Comparison of ENCODE assay signal across 1 cellular context in genomic region chr2:45275235-45275805, GRCh38.
TF ChIP-seq lines count a peak whose summit lies in the region.

No MANE protein-coding gene starts in this region.

TF ChIP-seq in HepG2, 621 proteins besides CTCF, POLR2A, EP300 and RAD21 (continued from another document and continues in another):
- TF ChIP-seq, protein P1, sequence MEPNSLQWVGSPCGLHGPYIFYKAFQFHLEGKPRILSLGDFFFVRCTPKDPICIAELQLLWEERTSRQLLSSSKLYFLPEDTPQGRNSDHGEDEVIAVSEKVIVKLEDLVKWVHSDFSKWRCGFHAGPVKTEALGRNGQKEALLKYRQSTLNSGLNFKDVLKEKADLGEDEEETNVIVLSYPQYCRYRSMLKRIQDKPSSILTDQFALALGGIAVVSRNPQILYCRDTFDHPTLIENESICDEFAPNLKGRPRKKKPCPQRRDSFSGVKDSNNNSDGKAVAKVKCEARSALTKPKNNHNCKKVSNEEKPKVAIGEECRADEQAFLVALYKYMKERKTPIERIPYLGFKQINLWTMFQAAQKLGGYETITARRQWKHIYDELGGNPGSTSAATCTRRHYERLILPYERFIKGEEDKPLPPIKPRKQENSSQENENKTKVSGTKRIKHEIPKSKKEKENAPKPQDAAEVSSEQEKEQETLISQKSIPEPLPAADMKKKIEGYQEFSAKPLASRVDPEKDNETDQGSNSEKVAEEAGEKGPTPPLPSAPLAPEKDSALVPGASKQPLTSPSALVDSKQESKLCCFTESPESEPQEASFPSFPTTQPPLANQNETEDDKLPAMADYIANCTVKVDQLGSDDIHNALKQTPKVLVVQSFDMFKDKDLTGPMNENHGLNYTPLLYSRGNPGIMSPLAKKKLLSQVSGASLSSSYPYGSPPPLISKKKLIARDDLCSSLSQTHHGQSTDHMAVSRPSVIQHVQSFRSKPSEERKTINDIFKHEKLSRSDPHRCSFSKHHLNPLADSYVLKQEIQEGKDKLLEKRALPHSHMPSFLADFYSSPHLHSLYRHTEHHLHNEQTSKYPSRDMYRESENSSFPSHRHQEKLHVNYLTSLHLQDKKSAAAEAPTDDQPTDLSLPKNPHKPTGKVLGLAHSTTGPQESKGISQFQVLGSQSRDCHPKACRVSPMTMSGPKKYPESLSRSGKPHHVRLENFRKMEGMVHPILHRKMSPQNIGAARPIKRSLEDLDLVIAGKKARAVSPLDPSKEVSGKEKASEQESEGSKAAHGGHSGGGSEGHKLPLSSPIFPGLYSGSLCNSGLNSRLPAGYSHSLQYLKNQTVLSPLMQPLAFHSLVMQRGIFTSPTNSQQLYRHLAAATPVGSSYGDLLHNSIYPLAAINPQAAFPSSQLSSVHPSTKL (CRISPR knock-in tag; IDR thresholded peaks at IDR 0.05): 0 out of 2 replicates have a peak, but pooled peaks have one; percentile 31
- TF ChIP-seq TFAP4 (IDR thresholded peaks at IDR 0.05; ENCODE audit: borderline replicate concordance, low read depth) (no peak), TGIF2 (CRISPR knock-in tag; IDR thresholded peaks at IDR 0.05) (0 out of 2 replicates have a peak, but pooled peaks have one; percentile 23), HMG20A (CRISPR knock-in tag; IDR thresholded peaks at IDR 0.05; ENCODE audit: borderline replicate concordance) (peak; percentile 12; the same call in 1 of the 2 replicates), ARID3A (IDR thresholded peaks at IDR 0.05; ENCODE audit: low read depth, low read length) (peak; percentile 43; the same call in 1 of the 2 replicates), TOPORS (CRISPR knock-in tag; IDR thresholded peaks at IDR 0.05) (no peak), ZNF891 (CRISPR knock-in tag; IDR thresholded peaks at IDR 0.05) (no peak), KLF6 (CRISPR knock-in tag; IDR thresholded peaks at IDR 0.05) (peak; percentile 21; the same call in 1 of the 2 replicates), ZNF644 (CRISPR knock-in tag; IDR thresholded peaks at IDR 0.05; ENCODE audit: low read depth) (peak; percentile 33; the same call in 1 of the 2 replicates), SMYD3 (CRISPR knock-in tag; IDR thresholded peaks at IDR 0.05) (0 out of 2 replicates have a peak, but pooled peaks have one; percentile 50), SNAPC5 (CRISPR knock-in tag; IDR thresholded peaks at IDR 0.05; ENCODE audit: borderline replicate concordance) (no peak), RXRB (CRISPR knock-in tag; IDR thresholded peaks at IDR 0.05; ENCODE audit: borderline replicate concordance) (0 out of 2 replicates have a peak, but pooled peaks have one; percentile 29), JUNB (CRISPR knock-in tag; IDR thresholded peaks at IDR 0.05; ENCODE audit: borderline replicate concordance) (peak; percentile 69; the same call in 1 of the 2 replicates), MAF1 (CRISPR knock-in tag; IDR thresholded peaks at IDR 0.05; ENCODE audit: borderline replicate concordance) (no peak), ZFP36L1 (CRISPR knock-in tag; IDR thresholded peaks at IDR 0.05) (0 out of 2 replicates have a peak, but pooled peaks have one; percentile 53), ZNF670 (CRISPR knock-in tag; IDR thresholded peaks at IDR 0.05; ENCODE audit: borderline replicate concordance) (no peak), MAZ (IDR thresholded peaks at IDR 0.05; ENCODE audit: borderline replicate concordance, low read depth, low read length) (no peak), MAZ (CRISPR knock-in tag; IDR thresholded peaks at IDR 0.05; ENCODE audit: low read depth) (no peak), CREB1 (IDR thresholded peaks at IDR 0.05) (0 out of 2 replicates have a peak, but pooled peaks have one; percentile 36), CREB1 (CRISPR knock-in tag; IDR thresholded peaks at IDR 0.05) (peak; percentile 31; the same call in 1 of the 2 replicates), FOXA3 (CRISPR knock-in tag; IDR thresholded peaks at IDR 0.05) (no peak), CCDC6 (CRISPR knock-in tag; IDR thresholded peaks at IDR 0.05) (0 out of 2 replicates have a peak, but pooled peaks have one; percentile 1), MTERF4 (CRISPR knock-in tag; IDR thresholded peaks at IDR 0.05) (no peak), ZNF703 (CRISPR knock-in tag; IDR thresholded peaks at IDR 0.05; ENCODE audit: borderline replicate concordance) (no peak), KDM5A (IDR thresholded peaks at IDR 0.05; ENCODE audit: borderline replicate concordance, low read length) (no peak), SOX6 (IDR thresholded peaks at IDR 0.05) (no peak), SOX6 (CRISPR knock-in tag; IDR thresholded peaks at IDR 0.05) (0 out of 2 replicates have a peak, but pooled peaks have one; percentile 30), RARA (CRISPR knock-in tag; IDR thresholded peaks at IDR 0.05) (peak; percentile 26; the same call in 1 of the 2 replicates), JUND (CRISPR knock-in tag; IDR thresholded peaks at IDR 0.05) (peak; percentile 95)
- TF ChIP-seq, protein P2, sequence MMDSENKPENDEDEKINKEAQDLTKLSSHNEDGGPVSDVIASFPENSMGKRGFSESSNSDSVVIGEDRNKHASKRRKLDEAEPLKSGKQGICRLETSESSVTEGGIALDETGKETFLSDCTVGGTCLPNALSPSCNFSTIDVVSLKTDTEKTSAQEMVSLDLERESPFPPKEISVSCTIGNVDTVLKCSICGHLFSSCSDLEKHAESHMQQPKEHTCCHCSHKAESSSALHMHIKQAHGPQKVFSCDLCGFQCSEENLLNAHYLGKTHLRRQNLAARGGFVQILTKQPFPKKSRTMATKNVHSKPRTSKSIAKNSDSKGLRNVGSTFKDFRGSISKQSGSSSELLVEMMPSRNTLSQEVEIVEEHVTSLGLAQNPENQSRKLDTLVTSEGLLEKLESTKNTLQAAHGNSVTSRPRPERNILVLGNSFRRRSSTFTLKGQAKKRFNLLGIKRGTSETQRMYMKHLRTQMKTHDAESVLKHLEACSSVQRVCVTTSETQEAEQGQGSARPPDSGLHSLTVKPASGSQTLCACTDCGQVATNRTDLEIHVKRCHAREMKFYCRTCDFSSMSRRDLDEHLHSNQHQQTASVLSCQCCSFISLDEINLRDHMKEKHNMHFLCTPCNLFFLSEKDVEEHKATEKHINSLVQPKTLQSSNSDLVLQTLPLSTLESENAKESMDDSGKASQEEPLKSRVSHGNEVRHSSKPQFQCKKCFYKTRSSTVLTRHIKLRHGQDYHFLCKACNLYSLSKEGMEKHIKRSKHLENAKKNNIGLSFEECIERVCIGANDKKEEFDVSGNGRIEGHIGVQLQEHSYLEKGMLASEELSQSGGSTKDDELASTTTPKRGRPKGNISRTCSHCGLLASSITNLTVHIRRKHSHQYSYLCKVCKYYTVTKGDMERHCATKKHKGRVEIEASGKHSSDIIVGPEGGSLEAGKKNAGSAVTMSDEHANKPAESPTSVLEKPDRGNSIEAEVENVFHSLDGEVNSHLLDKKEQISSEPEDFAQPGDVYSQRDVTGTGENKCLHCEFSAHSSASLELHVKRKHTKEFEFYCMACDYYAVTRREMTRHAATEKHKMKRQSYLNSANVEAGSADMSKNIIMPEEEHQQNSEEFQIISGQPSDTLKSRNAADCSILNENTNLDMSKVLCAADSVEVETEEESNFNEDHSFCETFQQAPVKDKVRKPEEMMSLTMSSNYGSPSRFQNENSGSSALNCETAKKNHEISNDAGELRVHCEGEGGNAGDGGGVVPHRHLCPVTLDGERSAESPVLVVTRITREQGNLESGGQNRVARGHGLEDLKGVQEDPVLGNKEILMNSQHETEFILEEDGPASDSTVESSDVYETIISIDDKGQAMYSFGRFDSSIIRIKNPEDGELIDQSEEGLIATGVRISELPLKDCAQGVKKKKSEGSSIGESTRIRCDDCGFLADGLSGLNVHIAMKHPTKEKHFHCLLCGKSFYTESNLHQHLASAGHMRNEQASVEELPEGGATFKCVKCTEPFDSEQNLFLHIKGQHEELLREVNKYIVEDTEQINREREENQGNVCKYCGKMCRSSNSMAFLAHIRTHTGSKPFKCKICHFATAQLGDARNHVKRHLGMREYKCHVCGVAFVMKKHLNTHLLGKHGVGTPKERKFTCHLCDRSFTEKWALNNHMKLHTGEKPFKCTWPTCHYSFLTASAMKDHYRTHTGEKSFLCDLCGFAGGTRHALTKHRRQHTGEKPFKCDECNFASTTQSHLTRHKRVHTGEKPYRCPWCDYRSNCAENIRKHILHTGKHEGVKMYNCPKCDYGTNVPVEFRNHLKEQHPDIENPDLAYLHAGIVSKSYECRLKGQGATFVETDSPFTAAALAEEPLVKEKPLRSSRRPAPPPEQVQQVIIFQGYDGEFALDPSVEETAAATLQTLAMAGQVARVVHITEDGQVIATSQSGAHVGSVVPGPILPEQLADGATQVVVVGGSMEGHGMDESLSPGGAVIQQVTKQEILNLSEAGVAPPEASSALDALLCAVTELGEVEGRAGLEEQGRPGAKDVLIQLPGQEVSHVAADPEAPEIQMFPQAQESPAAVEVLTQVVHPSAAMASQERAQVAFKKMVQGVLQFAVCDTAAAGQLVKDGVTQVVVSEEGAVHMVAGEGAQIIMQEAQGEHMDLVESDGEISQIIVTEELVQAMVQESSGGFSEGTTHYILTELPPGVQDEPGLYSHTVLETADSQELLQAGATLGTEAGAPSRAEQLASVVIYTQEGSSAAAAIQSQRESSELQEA (CRISPR knock-in tag; IDR thresholded peaks at IDR 0.05; ENCODE audit: not compliant biosample characterization): no peak
- TF ChIP-seq, protein P3, sequence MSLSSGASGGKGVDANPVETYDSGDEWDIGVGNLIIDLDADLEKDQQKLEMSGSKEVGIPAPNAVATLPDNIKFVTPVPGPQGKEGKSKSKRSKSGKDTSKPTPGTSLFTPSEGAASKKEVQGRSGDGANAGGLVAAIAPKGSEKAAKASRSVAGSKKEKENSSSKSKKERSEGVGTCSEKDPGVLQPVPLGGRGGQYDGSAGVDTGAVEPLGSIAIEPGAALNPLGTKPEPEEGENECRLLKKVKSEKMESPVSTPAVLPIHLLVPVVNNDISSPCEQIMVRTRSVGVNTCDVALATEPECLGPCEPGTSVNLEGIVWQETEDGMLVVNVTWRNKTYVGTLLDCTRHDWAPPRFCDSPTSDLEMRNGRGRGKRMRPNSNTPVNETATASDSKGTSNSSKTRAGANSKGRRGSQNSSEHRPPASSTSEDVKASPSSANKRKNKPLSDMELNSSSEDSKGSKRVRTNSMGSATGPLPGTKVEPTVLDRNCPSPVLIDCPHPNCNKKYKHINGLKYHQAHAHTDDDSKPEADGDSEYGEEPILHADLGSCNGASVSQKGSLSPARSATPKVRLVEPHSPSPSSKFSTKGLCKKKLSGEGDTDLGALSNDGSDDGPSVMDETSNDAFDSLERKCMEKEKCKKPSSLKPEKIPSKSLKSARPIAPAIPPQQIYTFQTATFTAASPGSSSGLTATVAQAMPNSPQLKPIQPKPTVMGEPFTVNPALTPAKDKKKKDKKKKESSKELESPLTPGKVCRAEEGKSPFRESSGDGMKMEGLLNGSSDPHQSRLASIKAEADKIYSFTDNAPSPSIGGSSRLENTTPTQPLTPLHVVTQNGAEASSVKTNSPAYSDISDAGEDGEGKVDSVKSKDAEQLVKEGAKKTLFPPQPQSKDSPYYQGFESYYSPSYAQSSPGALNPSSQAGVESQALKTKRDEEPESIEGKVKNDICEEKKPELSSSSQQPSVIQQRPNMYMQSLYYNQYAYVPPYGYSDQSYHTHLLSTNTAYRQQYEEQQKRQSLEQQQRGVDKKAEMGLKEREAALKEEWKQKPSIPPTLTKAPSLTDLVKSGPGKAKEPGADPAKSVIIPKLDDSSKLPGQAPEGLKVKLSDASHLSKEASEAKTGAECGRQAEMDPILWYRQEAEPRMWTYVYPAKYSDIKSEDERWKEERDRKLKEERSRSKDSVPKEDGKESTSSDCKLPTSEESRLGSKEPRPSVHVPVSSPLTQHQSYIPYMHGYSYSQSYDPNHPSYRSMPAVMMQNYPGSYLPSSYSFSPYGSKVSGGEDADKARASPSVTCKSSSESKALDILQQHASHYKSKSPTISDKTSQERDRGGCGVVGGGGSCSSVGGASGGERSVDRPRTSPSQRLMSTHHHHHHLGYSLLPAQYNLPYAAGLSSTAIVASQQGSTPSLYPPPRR (CRISPR knock-in tag; IDR thresholded peaks at IDR 0.05; ENCODE audit: borderline replicate concordance): peak; percentile 55; the same call in 1 of the 2 replicates
- TF ChIP-seq, protein P4, sequence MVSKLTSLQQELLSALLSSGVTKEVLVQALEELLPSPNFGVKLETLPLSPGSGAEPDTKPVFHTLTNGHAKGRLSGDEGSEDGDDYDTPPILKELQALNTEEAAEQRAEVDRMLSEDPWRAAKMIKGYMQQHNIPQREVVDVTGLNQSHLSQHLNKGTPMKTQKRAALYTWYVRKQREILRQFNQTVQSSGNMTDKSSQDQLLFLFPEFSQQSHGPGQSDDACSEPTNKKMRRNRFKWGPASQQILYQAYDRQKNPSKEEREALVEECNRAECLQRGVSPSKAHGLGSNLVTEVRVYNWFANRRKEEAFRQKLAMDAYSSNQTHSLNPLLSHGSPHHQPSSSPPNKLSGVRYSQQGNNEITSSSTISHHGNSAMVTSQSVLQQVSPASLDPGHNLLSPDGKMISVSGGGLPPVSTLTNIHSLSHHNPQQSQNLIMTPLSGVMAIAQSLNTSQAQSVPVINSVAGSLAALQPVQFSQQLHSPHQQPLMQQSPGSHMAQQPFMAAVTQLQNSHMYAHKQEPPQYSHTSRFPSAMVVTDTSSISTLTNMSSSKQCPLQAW (CRISPR knock-in tag; IDR thresholded peaks at IDR 0.05): 0 out of 2 replicates have a peak, but pooled peaks have one; percentile 18
